In the genomic region with DNA sequence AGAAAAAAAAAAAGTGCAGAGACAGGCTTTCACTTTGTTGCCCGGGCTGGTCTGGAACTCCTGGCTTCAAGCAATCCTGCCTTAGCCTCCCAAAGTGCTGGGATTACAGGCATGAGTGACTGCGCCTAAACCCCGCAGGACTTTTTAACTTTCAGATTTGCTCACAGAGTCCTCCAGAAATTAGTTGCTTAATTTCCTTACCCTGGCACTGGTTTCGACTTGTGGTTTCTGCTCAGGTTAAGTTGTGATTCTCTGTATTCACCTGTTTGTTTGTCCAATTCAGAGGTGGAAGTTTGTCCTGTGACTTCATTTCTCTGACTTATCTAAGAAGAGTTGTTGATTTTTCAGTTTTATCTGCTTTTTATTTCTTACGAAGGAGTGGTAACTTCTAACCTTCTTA, we compare ENCODE assay signal across 26 cellular contexts.
"Had no signal": no experiment of that assay in that cellular context is flagged by ENCODE, and none has a peak within 500 bp of the region (broad histone marks: within the 10 kb centered on the region; RNA-seq: fewer than 3 reads in every experiment).

No MANE protein-coding gene starts in this region.

- ATAC-seq: foreskin keratinocyte; left cardiac atrium; lower lobe of right lung; natural killer cell; stimulated activated naive B cell treated with anti-CD40 and anti-IgM and Interleukin-4, amounts not matched to agents 10 μg/mL and 1 μg/mL and 100 μg/mL, for 72 hours; stimulated activated naive CD8-positive, alpha-beta T cell treated with anti-CD3 and anti-CD28 coated beads, Interleukin-15, amount 100 ng/mL, for 72 hours; upper lobe of right lung had no signal

- H3K27ac ChIP-seq: foreskin keratinocyte, hepatocyte, left ventricle myocardium inferior, lower lobe of right lung, right atrium auricular region, sigmoid colon, skin epidermis, testis, tibial nerve, upper lobe of right lung, vagina had no signal

- H3K4me1 ChIP-seq: foreskin keratinocyte, left ventricle myocardium inferior, lower lobe of right lung, right atrium auricular region, sigmoid colon, testis, tibial nerve, upper lobe of right lung, vagina had no signal

- H2AFZ ChIP-seq: hepatocyte had no signal

- H3K4me1 Mint-ChIP-seq: memory B cell; mesothelial cell of epicardium; natural killer cell; stimulated activated naive B cell treated with anti-CD40 and anti-IgM and Interleukin-4, amounts not matched to agents 10 μg/mL and 1 μg/mL and 100 μg/mL, for 72 hours; stimulated activated naive CD8-positive, alpha-beta T cell treated with anti-CD3 and anti-CD28 coated beads, Interleukin-15, amount 100 ng/mL, for 72 hours had no signal

- H3K4me2 ChIP-seq: hepatocyte had no signal

- DNase-seq: effector CD4-positive, alpha-beta T cell; endodermal cell; erythroblast; foreskin keratinocyte; head of caudate nucleus; kidney; left cardiac atrium; left ventricle myocardium inferior; lower lobe of right lung; natural killer cell; posterior cingulate gyrus; sigmoid colon; stimulated activated CD4-positive, alpha-beta T cell treated with anti-CD3 and anti-CD28 coated beads, Interleukin-2, amount 100 ng/mL, for 24 hours; stimulated activated CD4-positive, alpha-beta T cell treated with anti-CD3 and anti-CD28 coated beads, Interleukin-4, amount 100 ng/mL, for 4 hours; stimulated activated naive B cell treated with anti-CD40 and anti-IgM and Interleukin-4, amounts not matched to agents 10 μg/mL and 1 μg/mL and 100 μg/mL, for 72 hours; stimulated activated naive CD8-positive, alpha-beta T cell treated with anti-CD3 and anti-CD28 coated beads, Interleukin-15, amount 100 ng/mL, for 72 hours; testis; upper lobe of right lung had no signal

- H3K4me3 Mint-ChIP-seq: endodermal cell; memory B cell; mesothelial cell of epicardium; natural killer cell; neural crest cell; stimulated activated naive B cell treated with anti-CD40 and anti-IgM and Interleukin-4, amounts not matched to agents 10 μg/mL and 1 μg/mL and 100 μg/mL, for 72 hours; stimulated activated naive CD8-positive, alpha-beta T cell treated with anti-CD3 and anti-CD28 coated beads, Interleukin-15, amount 100 ng/mL, for 72 hours had no signal

- H3K9me3 ChIP-seq: lower lobe of right lung, sigmoid colon, testis, upper lobe of right lung, vagina had no signal

- H3K36me3 ChIP-seq: left ventricle myocardium inferior, lower lobe of right lung, right atrium auricular region, sigmoid colon, tibial nerve, upper lobe of right lung, vagina had no signal

- H3K27ac Mint-ChIP-seq: endodermal cell; memory B cell; mesothelial cell of epicardium; natural killer cell; stimulated activated naive B cell treated with anti-CD40 and anti-IgM and Interleukin-4, amounts not matched to agents 10 μg/mL and 1 μg/mL and 100 μg/mL, for 72 hours; stimulated activated naive CD8-positive, alpha-beta T cell treated with anti-CD3 and anti-CD28 coated beads, Interleukin-15, amount 100 ng/mL, for 72 hours had no signal

- H3K27me3 Mint-ChIP-seq: memory B cell; stimulated activated naive B cell treated with anti-CD40 and anti-IgM and Interleukin-4, amounts not matched to agents 10 μg/mL and 1 μg/mL and 100 μg/mL, for 72 hours; stimulated activated naive CD8-positive, alpha-beta T cell treated with anti-CD3 and anti-CD28 coated beads, Interleukin-15, amount 100 ng/mL, for 72 hours had no signal

- H3K36me3 Mint-ChIP-seq: memory B cell; mesothelial cell of epicardium; natural killer cell; stimulated activated naive B cell treated with anti-CD40 and anti-IgM and Interleukin-4, amounts not matched to agents 10 μg/mL and 1 μg/mL and 100 μg/mL, for 72 hours had no signal

- H3K79me2 ChIP-seq: hepatocyte had no signal

- H3K4me3 ChIP-seq: hepatocyte, left ventricle myocardium inferior, lower lobe of right lung, right atrium auricular region, sigmoid colon, skin epidermis, testis, tibial nerve, upper lobe of right lung, vagina had no signal

- H3K27me3 ChIP-seq: foreskin keratinocyte, hepatocyte, right atrium auricular region, sigmoid colon, testis, tibial nerve, upper lobe of right lung, vagina had no signal
